22 cellular contexts compared by ENCODE assay signal in the genomic region with DNA sequence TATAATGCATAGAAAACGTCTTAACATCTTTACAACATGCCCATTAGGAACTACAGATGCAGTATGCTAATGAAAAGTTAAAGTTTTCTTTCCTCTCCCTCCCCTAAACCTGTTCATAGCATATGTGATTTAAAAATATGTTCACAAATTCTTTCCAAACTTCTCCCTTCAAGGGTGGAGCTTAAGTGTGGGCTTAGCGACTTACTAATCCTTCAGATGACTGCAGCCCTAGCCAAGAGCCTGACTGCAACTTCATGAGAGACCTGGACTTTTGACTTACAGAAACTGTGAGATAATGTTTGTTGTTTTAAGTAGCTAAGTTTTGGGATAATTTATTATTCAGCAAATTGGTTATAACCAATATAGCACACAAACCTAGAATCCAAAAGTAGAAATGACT. TPM values are rescaled to one million over a fixed set of nuclear protein-coding genes. Genes with fewer than 3 reads are reported as not detected.
DNase-seq lines count a peak whose midpoint lies in the region; FAIRE-seq and TF ChIP-seq lines count a peak whose summit lies in the region.
"Had no signal": no experiment of that assay in that cellular context is flagged by ENCODE, and none has a peak within 500 bp of the region (broad histone marks: within the 10 kb centered on the region; RNA-seq: fewer than 3 reads in every experiment).

No MANE protein-coding gene starts in this region.

- H3K36me3 ChIP-seq in keratinocyte (ENCODE audit: control insufficient read depth in 2 of 2, extremely low read depth in 1 of 2, insufficient read depth in 2 of 2, low read length in 2 of 2) = no peaks in the 10 kb centered on the region

- no peak overlapping the region for H2AFZ ChIP-seq in keratinocyte (ENCODE audit: control insufficient read depth, low read length)

- H3K27me3 ChIP-seq in keratinocyte (ENCODE audit: control insufficient read depth, extremely low read depth, insufficient read depth, low read length) = no peaks in the 10 kb centered on the region

- CTCF ChIA-PET in activated naive CD4-positive, alpha-beta T cell treated with anti-CD3 and anti-CD28 coated beads for 36 hours (lab: Charles Lee) = interaction anchor here (0.9 kb wide), 1 partner anchor 101 kb away, joined by 3 read pairs; no protein-coding TSS in a partner anchor

- H3K4me3 ChIP-seq in choroid plexus epithelial cell (ENCODE audit: low read depth, low read length) (no peak overlapping the region), keratinocyte (ENCODE audit: control insufficient read depth in 2 of 3, extremely low read depth in 1 of 3, insufficient read depth in 2 of 3, low read depth in 1 of 3, low read length in 3 of 3) (no peak overlapping the region)

- H3K79me2 ChIP-seq in keratinocyte (ENCODE audit: control insufficient read depth, insufficient read depth, low read length) = peaks cover 1% of the 10 kb centered on the region

- FAIRE-seq in keratinocyte (lab: Jason Lieb, UNC) = no peak
- FAIRE-seq: small intestine, TTC549 had no signal

- TF ChIP-seq CTCF in choroid plexus epithelial cell (conservative IDR thresholded peaks at IDR 0.05; ENCODE audit: low read depth, low read length) (no peak), keratinocyte (optimal IDR thresholded peaks at IDR 0.05 in 1 of 3, IDR thresholded peaks at IDR 0.05 in 1 of 3, conservative IDR thresholded peaks at IDR 0.05 in 1 of 3; ENCODE audit: extremely low read depth in 1 of 3, insufficient read depth in 2 of 3, low read length in 3 of 3) (no peak), type B pancreatic cell (conservative IDR thresholded peaks at IDR 0.05) (no peak)

- H3K27ac ChIP-seq in keratinocyte (ENCODE audit: control insufficient read depth, insufficient read depth, low read length) = no peak overlapping the region

- no peaks in the 10 kb centered on the region for H3K9me3 Mint-ChIP-seq in type B pancreatic cell
- no peaks in the 10 kb centered on the region for H3K9me3 Mint-ChIP-seq in activated naive CD4-positive, alpha-beta T cell treated with anti-CD3 and anti-CD28 coated beads for 36 hours
- H3K9me3 Mint-ChIP-seq: activated T-cell treated with anti-CD3 and anti-CD28 coated beads, Interleukin-2, amount 50 U/mL, for 24 hours; CD8-positive, alpha-beta memory T cell had no signal

- peak overlapping the region; percentile 30 for H3K27ac Mint-ChIP-seq in type B pancreatic cell
- H3K27ac Mint-ChIP-seq in activated naive CD4-positive, alpha-beta T cell treated with anti-CD3 and anti-CD28 coated beads for 36 hours = no peak overlapping the region
- H3K27ac Mint-ChIP-seq: activated T-cell treated with anti-CD3 and anti-CD28 coated beads, Interleukin-2, amount 50 U/mL, for 24 hours had no signal

- H3K36me3 Mint-ChIP-seq in type B pancreatic cell = peaks cover 8% of the 10 kb centered on the region
- peaks cover 23% of the 10 kb centered on the region for H3K36me3 Mint-ChIP-seq in activated naive CD4-positive, alpha-beta T cell treated with anti-CD3 and anti-CD28 coated beads for 36 hours (ENCODE audit: low read depth)

- H3K4me1 ChIP-seq in keratinocyte (ENCODE audit: control insufficient read depth, extremely low read depth, insufficient read depth, low read length) = peaks cover 50% of the 10 kb centered on the region

- H4K20me1 ChIP-seq in keratinocyte (ENCODE audit: control insufficient read depth, extremely low read depth, insufficient read depth, low read length) = no peaks in the 10 kb centered on the region

- H3K9me3 ChIP-seq in keratinocyte (ENCODE audit: control insufficient read depth, low read depth, low read length) = no peaks in the 10 kb centered on the region

- H3K27me3 Mint-ChIP-seq in type B pancreatic cell = no peaks in the 10 kb centered on the region
- no peaks in the 10 kb centered on the region for H3K27me3 Mint-ChIP-seq in activated naive CD4-positive, alpha-beta T cell treated with anti-CD3 and anti-CD28 coated beads for 36 hours (ENCODE audit: low read depth)
- H3K27me3 Mint-ChIP-seq: activated T-cell treated with anti-CD3 and anti-CD28 coated beads, Interleukin-2, amount 50 U/mL, for 24 hours; CD8-positive, alpha-beta memory T cell had no signal

- H3K4me1 Mint-ChIP-seq in type B pancreatic cell (ENCODE audit: unreplicated experiment) = peaks cover 20% of the 10 kb centered on the region
- peaks cover 8% of the 10 kb centered on the region for H3K4me1 Mint-ChIP-seq in activated naive CD4-positive, alpha-beta T cell treated with anti-CD3 and anti-CD28 coated beads for 36 hours (ENCODE audit: low read depth)

- DNase-seq in HT-29 (ENCODE audit: low spot score) = peak; percentile 38
- peak; percentile 72 for DNase-seq in choroid plexus epithelial cell (ENCODE audit: low read depth)
- DNase-seq in keratinocyte (ENCODE audit: low read depth, low spot score) = no peak
- DNase-seq in type B pancreatic cell (ENCODE audit: extremely low spot score, unreplicated experiment) = no peak
- DNase-seq in activated naive CD4-positive, alpha-beta T cell treated with Interleukin-2 at 50 U/mL for 16 hours = no peak
- DNase-seq in germinal center (ENCODE audit: low spot score) = no peak
- DNase-seq in activated naive CD4-positive, alpha-beta T cell treated with anti-CD3 and anti-CD28 coated beads for 36 hours = no peak
- DNase-seq: activated CD8-positive, alpha-beta memory T cell treated with anti-CD3 and anti-CD28 coated beads for 24 hours; activated T-cell treated with anti-CD3 and anti-CD28 coated beads, Interleukin-2, amount 50 U/mL, for 24 hours; amygdala; caudate nucleus; CD8-positive, alpha-beta memory T cell; erythroblast; Kasumi-1; NCI-H1092; NCI-H1930; NCI-H2227 treated with DMSO at 0.1 percent for 48 hours; NCI-H748 treated with DMSO at 0.1 percent for 48 hours; stimulated activated CD4-positive, alpha-beta T cell treated with anti-CD3 and anti-CD28 coated beads, Interleukin-4, amount 100 ng/mL, for 1 hour; stimulated activated naive CD4-positive, alpha-beta T cell had no signal

- intact Hi-C loops in activated naive CD4-positive, alpha-beta T cell treated with anti-CD3 and anti-CD28 coated beads for 36 hours (cut with micrococcal nuclease) = no loop called here

- dilution Hi-C loops in keratinocyte (cut with MboI; ENCODE audit: extremely low pct_ligation_motif_present, low sequenced_read_pairs) = no loop called here

- no peak overlapping the region for H3K9ac ChIP-seq in keratinocyte (ENCODE audit: control insufficient read depth, extremely low read depth, insufficient read depth, low read length)

- no peak overlapping the region for H3K4me3 Mint-ChIP-seq in type B pancreatic cell
- H3K4me3 Mint-ChIP-seq in activated naive CD4-positive, alpha-beta T cell treated with anti-CD3 and anti-CD28 coated beads for 36 hours = no peak overlapping the region
- H3K4me3 Mint-ChIP-seq: activated T-cell treated with anti-CD3 and anti-CD28 coated beads, Interleukin-2, amount 50 U/mL, for 24 hours; CD8-positive, alpha-beta memory T cell had no signal

- peak overlapping the region; percentile 31 for H3K4me2 ChIP-seq in keratinocyte (ENCODE audit: control insufficient read depth, extremely low read depth, insufficient read depth, low read depth, low read length)

- no peaks in the 10 kb centered on the region for H3K9me1 ChIP-seq in keratinocyte (ENCODE audit: control insufficient read depth, extremely low read depth, insufficient read depth, low read length)

RNA-seq across cellular contexts. Expression of a gene that starts 22.0 kb away (rescaled TPM):
- 1,535 and 1,670 TPM in 2 replicates for total RNA-seq in HT-29 (2014; rRNA removed; shearing (Covaris generic))
- 10,132 to 15,949 TPM (median 11,017 TPM) in 3 replicates for polyA plus RNA-seq in keratinocyte
- polyA plus RNA-seq in keratinocyte (2011; ENCODE audit: low read depth) = 4,066 TPM
- polyA plus RNA-seq in keratinocyte (2011; cell fraction: cytosol; rRNA removed) = 14,846 and 18,096 TPM in 2 replicates
- 11,086 and 11,309 TPM in 2 replicates for polyA plus RNA-seq in keratinocyte (2011; cell fraction: nucleus; rRNA removed)
- polyA plus RNA-seq in keratinocyte (2012; ENCODE audit: low replicate concordance) = 4,107 and 9,800 TPM in 2 replicates
- polyA minus RNA-seq in keratinocyte = 5,148 to 8,880 TPM (median 8,598 TPM) in 3 replicates
- 5,055 TPM for polyA minus RNA-seq in keratinocyte (2011; cell fraction: cytosol; rRNA and poly(A)+ RNA removed)
- polyA minus RNA-seq in keratinocyte (2011; cell fraction: nucleus; rRNA and poly(A)+ RNA removed) = 2,602 and 4,474 TPM in 2 replicates
- 493 and 1,531 TPM in 2 replicates for total RNA-seq in type B pancreatic cell (ENCODE audit: low replicate concordance)
- 10 to 100 TPM; 16.9 to 18.0 TPM for total RNA-seq in activated naive CD4-positive, alpha-beta T cell treated with anti-CD3 and anti-CD28 coated beads for 36 hours

RNA-seq across cellular contexts. Expression of a gene that starts 59.2 kb away (rescaled TPM):
- 12.3 and 30.7 TPM in 2 replicates for total RNA-seq in HT-29 (2014; rRNA removed; shearing (Covaris generic))
- polyA plus RNA-seq in keratinocyte = 18.7 to 34.1 TPM (median 29.4 TPM) in 3 replicates
- 39.5 TPM for polyA plus RNA-seq in keratinocyte (2011; ENCODE audit: low read depth)
- 12.2 and 36.9 TPM in 2 replicates for polyA plus RNA-seq in keratinocyte (2011; cell fraction: cytosol; rRNA removed)
- 30.9 and 33.4 TPM in 2 replicates for polyA plus RNA-seq in keratinocyte (2011; cell fraction: nucleus; rRNA removed)
- polyA plus RNA-seq in keratinocyte (2012; ENCODE audit: low replicate concordance) = 16.6 and 21.3 TPM in 2 replicates
- 11.9 to 37.1 TPM (median 20.0 TPM) in 3 replicates for polyA minus RNA-seq in keratinocyte
- polyA minus RNA-seq in keratinocyte (2011; cell fraction: cytosol; rRNA and poly(A)+ RNA removed) = 19.8 TPM
- 37.0 and 43.3 TPM in 2 replicates for polyA minus RNA-seq in keratinocyte (2011; cell fraction: nucleus; rRNA and poly(A)+ RNA removed)
- total RNA-seq in type B pancreatic cell (ENCODE audit: low replicate concordance) = 51.1 and 67.1 TPM in 2 replicates
- 10 to 100 TPM; 75.2 to 76.7 TPM for total RNA-seq in activated naive CD4-positive, alpha-beta T cell treated with anti-CD3 and anti-CD28 coated beads for 36 hours

Comparison
In these comparisons a context has a peak if more than half of its experiments do, and no peak if none do; other contexts are left out.
1. DNase-seq: peak in HT-29 (single experiment) and choroid plexus epithelial cell (single experiment); none in keratinocyte (single experiment), type B pancreatic cell (single experiment), activated naive CD4-positive, alpha-beta T cell treated with Interleukin-2 at 50 U/mL for 16 hours (single experiment), germinal center (single experiment) and activated naive CD4-positive, alpha-beta T cell treated with anti-CD3 and anti-CD28 coated beads for 36 hours (single experiment).
2. RNA of a gene that starts 22.0 kb away (total RNA-seq): 1,535 to 1,670 TPM in HT-29 and 493 to 1,531 TPM in type B pancreatic cell; 16.9 to 18.0 TPM in activated naive CD4-positive, alpha-beta T cell treated with anti-CD3 and anti-CD28 coated beads for 36 hours; every median in the first group is over 10 times any median in the second.